Comparison of ENCODE assay signal across 1 cellular context in genomic region chr20:62937353-62938104, GRCh38.
TF ChIP-seq lines count a peak whose summit lies in the region.

No MANE protein-coding gene starts in this region.

TF ChIP-seq in WTC11, 78 proteins besides CTCF, POLR2A, EP300 and RAD21 (continued from another document):
- no peak for TF ChIP-seq ATF6 (CRISPR knock-in tag; IDR thresholded peaks at IDR 0.05)
- TF ChIP-seq RELA (CRISPR knock-in tag; IDR thresholded peaks at IDR 0.05; ENCODE audit: borderline replicate concordance), result no peak
- no peak for TF ChIP-seq TCF7 (CRISPR knock-in tag; IDR thresholded peaks at IDR 0.05; ENCODE audit: low read depth)
- peak; percentile 74; the same call in 1 of the 2 replicates for TF ChIP-seq ARID4B (CRISPR knock-in tag; IDR thresholded peaks at IDR 0.05; ENCODE audit: borderline replicate concordance)
- peak; percentile 50; the same call in 1 of the 2 replicates for TF ChIP-seq HMGXB4 (CRISPR knock-in tag; IDR thresholded peaks at IDR 0.05)
- no peak for TF ChIP-seq GTF2I (CRISPR knock-in tag; conservative IDR thresholded peaks at IDR 0.05)
- peak; percentile 67; the same call in 1 of the 2 replicates for TF ChIP-seq TEAD4 (CRISPR knock-in tag; IDR thresholded peaks at IDR 0.05)
- peak; percentile 74 for TF ChIP-seq NFYB (CRISPR knock-in tag; conservative IDR thresholded peaks at IDR 0.05; ENCODE audit: low read depth)
- peak; percentile 53 for TF ChIP-seq USF1 (CRISPR knock-in tag; IDR thresholded peaks at IDR 0.05)
- peak; percentile 66 for TF ChIP-seq ZNF232 (CRISPR knock-in tag; IDR thresholded peaks at IDR 0.05)
- TF ChIP-seq ZNF532 (CRISPR knock-in tag; IDR thresholded peaks at IDR 0.05; ENCODE audit: borderline replicate concordance), result no peak
- TF ChIP-seq USF2 (CRISPR knock-in tag; IDR thresholded peaks at IDR 0.05), result peak; percentile 39; the same call in 1 of the 2 replicates
- 0 out of 2 replicates have a peak, but pooled peaks have one; percentile 35 for TF ChIP-seq FOXP1 (CRISPR knock-in tag; IDR thresholded peaks at IDR 0.05; ENCODE audit: borderline replicate concordance)
- peak; percentile 81; the same call in 1 of the 2 replicates for TF ChIP-seq AFF4 (CRISPR knock-in tag; IDR thresholded peaks at IDR 0.05; ENCODE audit: borderline replicate concordance)
- TF ChIP-seq HMGA2 (CRISPR knock-in tag; IDR thresholded peaks at IDR 0.05), result no peak
- TF ChIP-seq ATF3 (CRISPR knock-in tag; conservative IDR thresholded peaks at IDR 0.05), result no peak
- no peak for TF ChIP-seq SMAD4 (CRISPR knock-in tag; IDR thresholded peaks at IDR 0.05)
- peak; percentile 88; the same call in 1 of the 2 replicates for TF ChIP-seq SMAD3 (CRISPR knock-in tag; IDR thresholded peaks at IDR 0.05; ENCODE audit: borderline replicate concordance)
- TF ChIP-seq GABPB1 (CRISPR knock-in tag; IDR thresholded peaks at IDR 0.05), result peak; percentile 88
- TF ChIP-seq ZNF281 (CRISPR knock-in tag; IDR thresholded peaks at IDR 0.05), result peak; percentile 85; the same call in 1 of the 2 replicates
- peak; percentile 67; the same call in 1 of the 2 replicates for TF ChIP-seq CBFB (CRISPR knock-in tag; IDR thresholded peaks at IDR 0.05; ENCODE audit: low read depth)
- TF ChIP-seq ESRRA (CRISPR knock-in tag; IDR thresholded peaks at IDR 0.05; ENCODE audit: borderline replicate concordance), result peak; percentile 29; the same call in 1 of the 2 replicates
- TF ChIP-seq CREB1 (CRISPR knock-in tag; IDR thresholded peaks at IDR 0.05), result peak; percentile 66; the same call in 1 of the 2 replicates
- no peak for TF ChIP-seq ATF1 (CRISPR knock-in tag; IDR thresholded peaks at IDR 0.05)
- TF ChIP-seq STAT6 (CRISPR knock-in tag; conservative IDR thresholded peaks at IDR 0.05; ENCODE audit: low read depth), result no peak
- no peak for TF ChIP-seq IRF2 (CRISPR knock-in tag; IDR thresholded peaks at IDR 0.05; ENCODE audit: borderline replicate concordance, low read depth)
